Comparison of ENCODE assay signal across 12 cellular contexts in the genomic region with DNA sequence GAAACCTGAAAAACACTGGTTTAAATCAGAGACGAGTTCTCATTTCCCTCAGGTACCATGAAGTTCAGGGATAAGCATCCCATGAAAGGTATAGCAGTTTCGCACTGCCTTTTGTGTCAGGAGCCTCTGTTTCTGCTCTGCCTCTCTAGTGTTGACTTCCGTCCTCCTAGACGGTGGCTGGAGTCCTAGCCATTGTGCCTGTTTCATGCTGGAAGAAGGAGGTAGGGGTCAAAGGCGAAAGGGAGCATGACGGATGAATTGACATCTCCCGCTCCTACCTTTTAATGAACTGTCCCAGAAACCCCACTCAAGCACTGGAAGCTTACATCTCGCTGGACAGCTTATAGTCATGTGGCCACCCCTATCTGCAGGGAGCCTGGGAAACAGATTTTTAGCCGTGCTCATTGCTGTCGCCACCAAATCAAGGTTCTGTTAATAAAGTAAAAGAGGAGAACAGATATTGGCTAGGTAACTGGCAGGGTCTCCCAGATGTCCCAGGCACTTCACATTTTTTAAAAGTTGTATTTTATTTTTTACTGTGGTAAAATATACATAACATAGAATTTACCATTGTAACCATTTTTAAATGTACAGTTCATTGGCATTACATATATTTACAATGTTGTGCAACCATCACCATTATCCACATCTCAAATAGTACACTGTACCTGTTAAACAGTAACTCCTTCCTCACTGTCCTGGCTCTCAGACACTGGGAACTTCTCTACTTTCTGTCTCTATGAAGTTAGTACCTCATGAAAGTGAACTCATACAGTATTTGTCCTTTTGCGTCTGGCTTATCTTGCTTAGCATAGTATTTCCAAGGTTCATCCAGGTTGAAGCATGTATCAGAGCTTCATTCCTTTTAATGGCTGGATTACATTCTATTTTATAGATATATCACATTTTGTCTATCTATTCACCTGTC. TPM values are rescaled to one million over a fixed set of nuclear protein-coding genes. Genes with fewer than 3 reads are reported as not detected.
A peak's percentile ranks its signal among the peaks of the same experiment; 100 is the strongest.
DNase-seq lines count a peak whose midpoint lies in the region; ATAC-seq and TF ChIP-seq lines count a peak whose summit lies in the region.
"Had no signal": no experiment of that assay in that cellular context is flagged by ENCODE, and none has a peak within 500 bp of the region (broad histone marks: within the 10 kb centered on the region; RNA-seq: fewer than 3 reads in every experiment).

No MANE protein-coding gene starts in this region.

- no peak for DNase-seq in stimulated activated naive CD8-positive, alpha-beta T cell treated with anti-CD3 and anti-CD28 coated beads, Interleukin-15, Interleukin-2, amounts not matched to agents 100 U/mL and 50 U/mL, for 24 hours
- no peak for DNase-seq in activated T-helper 2 cell treated with anti-CD3 and anti-CD28 coated beads, Interferon-gamma antibody, Interleukin-2, Interleukin-4, amounts not matched to agents 10 μg/mL and 5 μg/mL and 100 μg/mL, durations not matched to agents 14 hours and 24 hours and 36 hours (ENCODE audit: low spot score)
- DNase-seq in lower lobe of right lung (no peak), COLO829 (ENCODE audit: low spot score) (no peak), lower leg skin (ENCODE audit: low spot score in 2 of 2) (no peak)
- DNase-seq in effector memory CD4-positive, alpha-beta T cell = no peak
- DNase-seq in CD8-positive, alpha-beta T cell = no peak
- DNase-seq: glutamatergic neuron, NCI-H1930, ovary had no signal

- no peaks in the 10 kb centered on the region for H3K27me3 ChIP-seq in lower lobe of right lung (ENCODE audit: low read depth)
- H3K27me3 ChIP-seq in effector memory CD4-positive, alpha-beta T cell (replicated peaks; ENCODE audit: control insufficient read depth, insufficient read depth, low read length, poor library complexity, severe bottlenecking) = no peaks in the 10 kb centered on the region
- H3K27me3 ChIP-seq in CD8-positive, alpha-beta T cell (ENCODE audit: insufficient read depth, low read length) = no peaks in the 10 kb centered on the region
- H3K27me3 ChIP-seq: ovary had no signal

- 85 to 86% methylated on average over 11 of the region's 11 CpGs for WGBS in lower leg skin, 2 donors

- TF ChIP-seq POLR2A in lower leg skin (IDR thresholded peaks at IDR 0.05) = no peak

- H3K4me1 Mint-ChIP-seq in stimulated activated naive CD8-positive, alpha-beta T cell treated with anti-CD3 and anti-CD28 coated beads, Interleukin-15, Interleukin-2, amounts not matched to agents 100 ng/mL and 50 ng/mL, for 24 hours (ENCODE audit: low read depth) = peaks cover 87% of the 10 kb centered on the region
- H3K4me1 Mint-ChIP-seq in activated T-helper 2 cell treated with anti-CD3 and anti-CD28 coated beads, Interferon-gamma antibody, Interleukin-2, Interleukin-4, amounts not matched to agents 10 μg/mL and 5 μg/mL and 100 μg/mL, durations not matched to agents 14 hours and 24 hours and 36 hours (ENCODE audit: low read depth) = peaks cover 74% of the 10 kb centered on the region
- H3K4me1 Mint-ChIP-seq in CD8-positive, alpha-beta T cell (ENCODE audit: low read depth) = peaks cover 57% of the 10 kb centered on the region

- H3K9me3 ChIP-seq in lower lobe of right lung = no peaks in the 10 kb centered on the region
- H3K9me3 ChIP-seq in effector memory CD4-positive, alpha-beta T cell (ENCODE audit: control insufficient read depth, low read length) = no peaks in the 10 kb centered on the region
- H3K9me3 ChIP-seq in CD8-positive, alpha-beta T cell (ENCODE audit: low read length) = no peaks in the 10 kb centered on the region
- H3K9me3 ChIP-seq: left ventricle myocardium inferior, ovary had no signal

- no peak for ATAC-seq in stimulated activated naive CD8-positive, alpha-beta T cell treated with anti-CD3 and anti-CD28 coated beads, Interleukin-15, Interleukin-2, amounts not matched to agents 100 U/mL and 50 U/mL, for 24 hours
- ATAC-seq in lower lobe of right lung = no peak
- ATAC-seq in CD8-positive, alpha-beta T cell = no peak

- H3K27ac Mint-ChIP-seq in stimulated activated naive CD8-positive, alpha-beta T cell treated with anti-CD3 and anti-CD28 coated beads, Interleukin-15, Interleukin-2, amounts not matched to agents 100 ng/mL and 50 ng/mL, for 24 hours = peak overlapping the region; percentile 88
- peak overlapping the region; percentile 89 for H3K27ac Mint-ChIP-seq in activated T-helper 2 cell treated with anti-CD3 and anti-CD28 coated beads, Interferon-gamma antibody, Interleukin-2, Interleukin-4, amounts not matched to agents 10 μg/mL and 5 μg/mL and 100 μg/mL, durations not matched to agents 14 hours and 24 hours and 36 hours
- no peak overlapping the region for H3K27ac Mint-ChIP-seq in CD8-positive, alpha-beta T cell

- H3K4me3 ChIP-seq in lower lobe of right lung = no peak overlapping the region
- H3K4me3 ChIP-seq in effector memory CD4-positive, alpha-beta T cell (ENCODE audit: insufficient read depth, low read depth, low read length, poor library complexity, severe bottlenecking) = no peak overlapping the region
- no peak overlapping the region for H3K4me3 ChIP-seq in lower leg skin (ENCODE audit: low read depth, poor library complexity, severe bottlenecking)
- H3K4me3 ChIP-seq in CD8-positive, alpha-beta T cell (ENCODE audit: low read depth, low read length) = no peak overlapping the region
- H3K4me3 ChIP-seq: left ventricle myocardium inferior, ovary had no signal

- CTCF ChIA-PET in CD8-positive, alpha-beta T cell (lab: Charles Lee) = interaction anchor here (1.1 to 14.7 kb wide), 6 partner anchors 72 to 587 kb away, joined by 3 to 225 read pairs (median 4); a partner anchor contains a TSS

- H3K4me1 ChIP-seq in lower lobe of right lung = peaks cover 57% of the 10 kb centered on the region
- peaks cover 12% of the 10 kb centered on the region for H3K4me1 ChIP-seq in effector memory CD4-positive, alpha-beta T cell (ENCODE audit: control insufficient read depth, insufficient read depth, low read length, poor library complexity, severe bottlenecking)
- peaks cover 23% of the 10 kb centered on the region for H3K4me1 ChIP-seq in CD8-positive, alpha-beta T cell (ENCODE audit: insufficient read depth, low read length)

- H3K27me3 Mint-ChIP-seq in stimulated activated naive CD8-positive, alpha-beta T cell treated with anti-CD3 and anti-CD28 coated beads, Interleukin-15, Interleukin-2, amounts not matched to agents 100 ng/mL and 50 ng/mL, for 24 hours = no peaks in the 10 kb centered on the region
- H3K27me3 Mint-ChIP-seq in activated T-helper 2 cell treated with anti-CD3 and anti-CD28 coated beads, Interferon-gamma antibody, Interleukin-2, Interleukin-4, amounts not matched to agents 10 μg/mL and 5 μg/mL and 100 μg/mL, durations not matched to agents 14 hours and 24 hours and 36 hours (ENCODE audit: low read depth) = no peaks in the 10 kb centered on the region
- H3K27me3 Mint-ChIP-seq in CD8-positive, alpha-beta T cell (ENCODE audit: low read depth) = no peaks in the 10 kb centered on the region

- H3K36me3 Mint-ChIP-seq in stimulated activated naive CD8-positive, alpha-beta T cell treated with anti-CD3 and anti-CD28 coated beads, Interleukin-15, Interleukin-2, amounts not matched to agents 100 ng/mL and 50 ng/mL, for 24 hours (ENCODE audit: low read depth) = no peaks in the 10 kb centered on the region
- H3K36me3 Mint-ChIP-seq in activated T-helper 2 cell treated with anti-CD3 and anti-CD28 coated beads, Interferon-gamma antibody, Interleukin-2, Interleukin-4, amounts not matched to agents 10 μg/mL and 5 μg/mL and 100 μg/mL, durations not matched to agents 14 hours and 24 hours and 36 hours (ENCODE audit: low read depth) = no peaks in the 10 kb centered on the region
- H3K36me3 Mint-ChIP-seq in CD8-positive, alpha-beta T cell = no peaks in the 10 kb centered on the region

- intact Hi-C loops in activated T-helper 2 cell treated with anti-CD3 and anti-CD28 coated beads, Interferon-gamma antibody, Interleukin-2, Interleukin-4, amounts not matched to agents 10 μg/mL and 5 μg/mL and 100 μg/mL, durations not matched to agents 14 hours and 24 hours and 36 hours (cut with micrococcal nuclease) = loop anchor here (5.0 kb wide), 2 partner anchors 60 to 80 kb away; no protein-coding TSS in a partner anchor
- intact Hi-C loops in lower lobe of right lung (cut with DNase I) = no loop called here
- intact Hi-C loops in lower leg skin (cut with DNase I; ENCODE audit: low total_unique reads) = no loop called here
- intact Hi-C loops in CD8-positive, alpha-beta T cell (cut with DNase I, micrococcal nuclease) = loop anchor here in 1 of 2 experiments (10.0 kb wide), 1 partner anchor 518 kb away; no protein-coding TSS in a partner anchor

- no peak overlapping the region for H3K4me3 Mint-ChIP-seq in stimulated activated naive CD8-positive, alpha-beta T cell treated with anti-CD3 and anti-CD28 coated beads, Interleukin-15, Interleukin-2, amounts not matched to agents 100 ng/mL and 50 ng/mL, for 24 hours
- H3K4me3 Mint-ChIP-seq in activated T-helper 2 cell treated with anti-CD3 and anti-CD28 coated beads, Interferon-gamma antibody, Interleukin-2, Interleukin-4, amounts not matched to agents 10 μg/mL and 5 μg/mL and 100 μg/mL, durations not matched to agents 14 hours and 24 hours and 36 hours (ENCODE audit: low read depth) = no peak overlapping the region
- no peak overlapping the region for H3K4me3 Mint-ChIP-seq in CD8-positive, alpha-beta T cell

- TF ChIP-seq CTCF in lower lobe of right lung (IDR thresholded peaks at IDR 0.05) (no peak), lower leg skin (IDR thresholded peaks at IDR 0.05) (no peak)
- no peak for TF ChIP-seq CTCF in CD8-positive, alpha-beta T cell (IDR thresholded peaks at IDR 0.05)

- POLR2A ChIA-PET in CD8-positive, alpha-beta T cell (lab: Charles Lee) = interaction anchor here (1.1 to 2.0 kb wide), 3 partner anchors 72 to 105 kb away, joined by 3 to 5 read pairs (median 5); no protein-coding TSS in a partner anchor

- no peaks in the 10 kb centered on the region for H3K9me3 Mint-ChIP-seq in stimulated activated naive CD8-positive, alpha-beta T cell treated with anti-CD3 and anti-CD28 coated beads, Interleukin-15, Interleukin-2, amounts not matched to agents 100 ng/mL and 50 ng/mL, for 24 hours
- no peaks in the 10 kb centered on the region for H3K9me3 Mint-ChIP-seq in activated T-helper 2 cell treated with anti-CD3 and anti-CD28 coated beads, Interferon-gamma antibody, Interleukin-2, Interleukin-4, amounts not matched to agents 10 μg/mL and 5 μg/mL and 100 μg/mL, durations not matched to agents 14 hours and 24 hours and 36 hours
- no peaks in the 10 kb centered on the region for H3K9me3 Mint-ChIP-seq in CD8-positive, alpha-beta T cell

- H3K27ac ChIP-seq in lower lobe of right lung = peak overlapping the region; percentile 34
- no peak overlapping the region for H3K27ac ChIP-seq in effector memory CD4-positive, alpha-beta T cell (ENCODE audit: insufficient read depth, low read length, poor library complexity, severe bottlenecking)
- H3K27ac ChIP-seq in CD8-positive, alpha-beta T cell (ENCODE audit: low read depth, low read length) = no peak overlapping the region
- H3K27ac ChIP-seq: ovary had no signal

- H3K36me3 ChIP-seq in lower lobe of right lung = no peaks in the 10 kb centered on the region
- H3K36me3 ChIP-seq in effector memory CD4-positive, alpha-beta T cell (ENCODE audit: control insufficient read depth, insufficient read depth, low read length) = no peaks in the 10 kb centered on the region
- no peaks in the 10 kb centered on the region for H3K36me3 ChIP-seq in CD8-positive, alpha-beta T cell (ENCODE audit: insufficient read depth, low read length)
- H3K36me3 ChIP-seq: left ventricle myocardium inferior, ovary had no signal

RNA-seq across cellular contexts. Expression of a gene that starts 55.0 kb away (rescaled TPM):
- 166 and 180 TPM in 2 replicates for total RNA-seq in activated T-helper 2 cell treated with anti-CD3 and anti-CD28 coated beads, Interferon-gamma antibody, Interleukin-2, Interleukin-4, amounts not matched to agents 10 μg/mL and 5 μg/mL and 100 μg/mL, durations not matched to agents 14 hours and 24 hours and 36 hours
- 0.86 TPM for total RNA-seq in lower lobe of right lung
- under 1 TPM in 1 of 4 donors, not detected in 3; 0.45 TPM for total RNA-seq in lower leg skin
- 10 to 100 TPM; 10.2 to 11.5 TPM for total RNA-seq in CD8-positive, alpha-beta T cell

Comparison
In these comparisons a context has a peak if more than half of its experiments do, and no peak if none do; other contexts are left out.
1. RNA of a gene that starts 55.0 kb away (total RNA-seq): 166 to 180 TPM in activated T-helper 2 cell treated with anti-CD3 and anti-CD28 coated beads, Interferon-gamma antibody, Interleukin-2, Interleukin-4, amounts not matched to agents 10 μg/mL and 5 μg/mL and 100 μg/mL, durations not matched to agents 14 hours and 24 hours and 36 hours; 10.2 to 11.5 TPM in CD8-positive, alpha-beta T cell, 0.86 TPM in lower lobe of right lung (single experiment) and 0.45 TPM in lower leg skin; every median in the first group is over 10 times any median in the second.